Comparison of ENCODE assay signal across 8 cellular contexts in the genomic region with DNA sequence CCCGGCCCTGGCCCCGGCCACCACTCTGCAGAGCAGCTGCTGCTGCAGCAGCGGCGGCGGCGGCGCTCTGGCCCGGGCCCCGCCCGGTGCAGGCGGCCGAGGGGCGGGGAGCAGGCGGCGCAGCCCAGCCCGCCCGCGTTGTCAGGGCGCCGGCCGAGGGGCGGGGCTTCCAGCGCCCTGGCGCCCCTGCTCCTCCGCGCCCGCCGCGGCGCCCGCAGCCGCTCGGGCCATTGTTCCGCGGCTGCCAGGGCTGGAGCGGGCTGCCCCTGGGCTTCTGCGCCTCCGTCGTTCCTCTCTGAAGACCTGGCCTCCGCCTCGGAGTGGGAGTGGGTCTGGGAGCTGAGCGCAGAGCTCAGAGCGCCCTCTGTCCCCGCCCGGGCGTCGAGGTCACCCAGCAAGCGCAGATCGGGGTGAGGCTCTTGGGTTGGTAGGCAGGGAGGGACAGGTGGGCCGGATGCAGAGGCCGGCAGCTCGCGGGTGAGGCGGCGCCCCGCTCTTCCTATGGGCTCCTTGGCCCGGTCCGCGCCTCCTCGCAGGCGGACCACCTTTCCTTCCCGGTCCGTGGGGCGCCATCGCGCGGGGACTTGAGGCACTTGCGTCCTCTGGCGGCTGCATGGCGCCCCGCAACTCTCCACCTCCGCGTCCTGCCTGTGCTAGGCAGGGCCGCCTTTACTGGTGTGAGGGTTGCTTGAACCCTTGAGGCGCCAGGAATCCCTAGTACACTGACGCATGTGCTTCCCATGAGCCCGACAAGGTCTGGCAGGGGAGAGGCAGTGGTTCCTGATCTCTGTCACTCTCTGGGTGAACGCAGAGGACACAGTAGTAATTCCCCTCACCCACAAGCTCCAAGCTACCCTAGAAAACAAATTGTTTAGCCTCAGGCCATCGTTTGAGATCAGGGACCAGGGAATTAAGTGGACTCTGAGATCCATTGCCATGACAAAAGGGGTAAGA. TPM values are rescaled to one million over a fixed set of nuclear protein-coding genes. Genes with fewer than 3 reads are reported as not detected.
A peak's percentile ranks its signal among the peaks of the same experiment; 100 is the strongest.
DNase-seq lines count a peak whose midpoint lies in the region; ATAC-seq and TF ChIP-seq lines count a peak whose summit lies in the region.

A gene with protein sequence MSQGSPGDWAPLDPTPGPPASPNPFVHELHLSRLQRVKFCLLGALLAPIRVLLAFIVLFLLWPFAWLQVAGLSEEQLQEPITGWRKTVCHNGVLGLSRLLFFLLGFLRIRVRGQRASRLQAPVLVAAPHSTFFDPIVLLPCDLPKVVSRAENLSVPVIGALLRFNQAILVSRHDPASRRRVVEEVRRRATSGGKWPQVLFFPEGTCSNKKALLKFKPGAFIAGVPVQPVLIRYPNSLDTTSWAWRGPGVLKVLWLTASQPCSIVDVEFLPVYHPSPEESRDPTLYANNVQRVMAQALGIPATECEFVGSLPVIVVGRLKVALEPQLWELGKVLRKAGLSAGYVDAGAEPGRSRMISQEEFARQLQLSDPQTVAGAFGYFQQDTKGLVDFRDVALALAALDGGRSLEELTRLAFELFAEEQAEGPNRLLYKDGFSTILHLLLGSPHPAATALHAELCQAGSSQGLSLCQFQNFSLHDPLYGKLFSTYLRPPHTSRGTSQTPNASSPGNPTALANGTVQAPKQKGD (minus strand): TSS at position 69 of the 954 bp plus-strand sequence. CDS start 96 bp downstream, outside the sequence.

- no peaks in the 10 kb centered on the region; the same call in 1 of the 2 replicates for H3K4me1 ChIP-seq in GM23248 (ENCODE audit: insufficient read depth)

- H3K27ac ChIP-seq in GM23248 = peak within 1 kb of the TSS; percentile 77

- H3F3A ChIP-seq in GM23248 (ENCODE audit: insufficient read depth) = 0 out of 2 replicates have a peak, but pooled peaks cover 6% of the 10 kb centered on the region

- H3K9me3 ChIP-seq in GM23248 (ENCODE audit: low read depth) = no peaks in the 10 kb centered on the region

- peak within 1 kb of the TSS; percentile 96 for H2AFZ ChIP-seq in GM23248

- peak within 1 kb of the TSS; percentile 96 for H3K4me3 Mint-ChIP-seq in activated T-helper 17 cell treated with anti-CD3 and anti-CD28 coated beads, Interleukin-2, amount 50 U/mL, for 72 hours
- peak within 1 kb of the TSS; percentile 99 for H3K4me3 Mint-ChIP-seq in natural killer cell treated with Interleukin-12 subunit alpha and Interleukin-12 subunit beta and Interleukin-15 and Interleukin-18, amount 100 ng/mL, for 72 hours

- peaks cover 28% of the 10 kb centered on the region for H3K4me1 Mint-ChIP-seq in activated T-helper 17 cell treated with anti-CD3 and anti-CD28 coated beads, Interleukin-2, amount 50 U/mL, for 72 hours
- peaks cover 24 to 25% of the 10 kb centered on the region in 2 donors for H3K4me1 Mint-ChIP-seq in natural killer cell treated with Interleukin-12 subunit alpha and Interleukin-12 subunit beta and Interleukin-15 and Interleukin-18, amount 100 ng/mL, for 72 hours (ENCODE audit: low read depth in 2 of 2)

- peak; percentile 88 for ATAC-seq in activated T-helper 17 cell treated with anti-CD3 and anti-CD28 coated beads, Interleukin-2, amount 50 U/mL, for 72 hours (replicated peaks)
- ATAC-seq in natural killer cell treated with Interleukin-12 subunit alpha and Interleukin-12 subunit beta and Interleukin-15 and Interleukin-18, amount 100 ng/mL, for 72 hours = peak; percentile 95 to 96

- peak; percentile 74 for TF ChIP-seq CTCF in fibroblast of mammary gland (conservative IDR thresholded peaks at IDR 0.05; ENCODE audit: control insufficient read depth, insufficient read depth, low read depth, low read length)

- peak within 1 kb of the TSS; percentile 86 for H3K27ac Mint-ChIP-seq in activated T-helper 17 cell treated with anti-CD3 and anti-CD28 coated beads, Interleukin-2, amount 50 U/mL, for 72 hours
- H3K27ac Mint-ChIP-seq in natural killer cell treated with Interleukin-12 subunit alpha and Interleukin-12 subunit beta and Interleukin-15 and Interleukin-18, amount 100 ng/mL, for 72 hours = peak within 1 kb of the TSS; percentile 90 to 92

- no peaks in the 10 kb centered on the region for H3K27me3 Mint-ChIP-seq in activated T-helper 17 cell treated with anti-CD3 and anti-CD28 coated beads, Interleukin-2, amount 50 U/mL, for 72 hours
- no peaks in the 10 kb centered on the region for H3K27me3 Mint-ChIP-seq in natural killer cell treated with Interleukin-12 subunit alpha and Interleukin-12 subunit beta and Interleukin-15 and Interleukin-18, amount 100 ng/mL, for 72 hours

- no peaks in the 10 kb centered on the region for H3K9me2 ChIP-seq in GM23248 (ENCODE audit: insufficient read depth)

- 1% methylated on average over 49 to 56 of the region's 79 CpGs for WGBS in GM23248 (ENCODE audit: low coverage in 1 of 2, low lambda C conversion rate in 2 of 2, missing lambda C conversion rate in 2 of 2), 2 experiments

- peak; percentile 87 for DNase-seq in EL
- DNase-seq in GM23248 = peak; percentile 96
- DNase-seq in Kasumi-1 (lab: John Stamatoyannopoulos, UW) = peak; percentile 42 to 55
- DNase-seq in RPMI7951 (ENCODE audit: low read depth) = peak; percentile 84
- DNase-seq in fibroblast of mammary gland (ENCODE audit: low read depth) = peak; percentile 78
- DNase-seq in natural killer cell treated with Interleukin-12 subunit alpha and Interleukin-12 subunit beta and Interleukin-15 and Interleukin-18, amount 100 ng/mL, for 72 hours (ENCODE audit: low spot score) = peak; percentile 93
- DNase-seq in stimulated activated naive CD4-positive, alpha-beta T cell treated with Interleukin-2 at 50 U/mL for 16 hours (lab: John Stamatoyannopoulos, UW) = peak; percentile 85

- peaks cover 25% of the 10 kb centered on the region for H3K79me2 ChIP-seq in GM23248 (ENCODE audit: insufficient read depth)

- in situ Hi-C loops in GM23248 (cut with MboI) = loop anchor here (25.0 kb wide), 3 partner anchors 145 to 255 kb away; partner anchors contain the start of genes EMC7, GOLGA8B and PGBD4

- H3K4me3 ChIP-seq in GM23248 (peak within 1 kb of the TSS; percentile 92), fibroblast of mammary gland (ENCODE audit: control insufficient read depth, low read depth, low read length) (peak within 1 kb of the TSS; percentile 87)

- peaks cover 25% of the 10 kb centered on the region for H3K36me3 Mint-ChIP-seq in activated T-helper 17 cell treated with anti-CD3 and anti-CD28 coated beads, Interleukin-2, amount 50 U/mL, for 72 hours (ENCODE audit: low read depth)
- no peaks in the 10 kb centered on the region for H3K36me3 Mint-ChIP-seq in natural killer cell treated with Interleukin-12 subunit alpha and Interleukin-12 subunit beta and Interleukin-15 and Interleukin-18, amount 100 ng/mL, for 72 hours

- H3K36me3 ChIP-seq in GM23248 (ENCODE audit: low read depth) = no peaks in the 10 kb centered on the region

- H3K9me3 Mint-ChIP-seq in activated T-helper 17 cell treated with anti-CD3 and anti-CD28 coated beads, Interleukin-2, amount 50 U/mL, for 72 hours = no peaks in the 10 kb centered on the region
- H3K9me3 Mint-ChIP-seq in natural killer cell treated with Interleukin-12 subunit alpha and Interleukin-12 subunit beta and Interleukin-15 and Interleukin-18, amount 100 ng/mL, for 72 hours = no peaks in the 10 kb centered on the region

- H3K9ac ChIP-seq in GM23248 = peak within 1 kb of the TSS; percentile 85

- H3K4me2 ChIP-seq in GM23248 (ENCODE audit: unreplicated experiment) = peak within 1 kb of the TSS; percentile 91

- no peaks in the 10 kb centered on the region for H3K27me3 ChIP-seq in GM23248 (replicated peaks; ENCODE audit: insufficient read depth)

- no peaks in the 10 kb centered on the region for H4K20me1 ChIP-seq in GM23248 (ENCODE audit: insufficient read depth)

RNA-seq across cellular contexts. Expression of the gene that starts here (rescaled TPM):
- 17.5 and 34.1 TPM in 2 replicates for total RNA-seq in GM23248 (2014; rRNA removed; shearing (Covaris generic))
- polyA plus RNA-seq in GM23248 (2016; fragmentation: Nextera tagmentation; extraction: Ambion mirVana) = 24.4 and 24.7 TPM in 2 replicates
- 12.3 and 19.8 TPM in 2 replicates for total RNA-seq in RPMI7951 (2014; rRNA removed; shearing (Covaris generic))
- total RNA-seq in activated T-helper 17 cell treated with anti-CD3 and anti-CD28 coated beads, Interleukin-2, amount 50 U/mL, for 72 hours = 10 to 100 TPM; 73.8 to 95.0 TPM
- total RNA-seq in natural killer cell treated with Interleukin-12 subunit alpha and Interleukin-12 subunit beta and Interleukin-15 and Interleukin-18, amount 100 ng/mL, for 72 hours = 10 to 100 TPM; 46.8 to 96.5 TPM

Comparison
In these comparisons a context has a peak if more than half of its experiments do, and no peak if none do; other contexts are left out.
1. Peak in every context shown above with its lines: DNase-seq, ATAC-seq, H3K4me3 ChIP-seq and H3K27ac ChIP-seq.